Comparison of ENCODE assay signal across 8 cellular contexts in the genomic region with DNA sequence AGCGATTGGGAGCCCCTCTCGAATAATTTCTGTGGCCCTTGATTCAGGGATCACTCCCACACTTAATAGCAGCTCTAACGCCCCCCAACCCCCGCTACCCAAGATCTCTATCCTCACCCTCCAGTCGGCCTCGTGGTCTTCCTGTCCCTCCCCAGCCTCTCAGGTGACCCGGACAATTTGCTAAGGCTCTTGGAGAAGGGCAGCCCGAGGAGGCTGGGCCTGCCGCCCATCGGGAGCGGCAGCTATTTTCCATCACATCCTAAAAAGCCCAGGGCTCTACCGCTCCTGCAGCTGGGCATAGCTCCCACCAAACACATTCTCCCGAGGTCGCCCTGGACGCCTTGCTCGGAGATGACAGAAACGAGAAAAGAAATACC. TPM values are rescaled to one million over a fixed set of nuclear protein-coding genes. Genes with fewer than 3 reads are reported as not detected.
DNase-seq lines count a peak whose midpoint lies in the region; ATAC-seq and TF ChIP-seq lines count a peak whose summit lies in the region.

No MANE protein-coding gene starts in this region.

- H2AFZ ChIP-seq in SK-N-SH (ENCODE audit: low read depth) = no peak overlapping the region

- WGBS in SK-N-SH (ENCODE audit: low lambda C conversion rate) = 85% methylated on average over 17 of the region's 17 CpGs

- CTCF ChIA-PET in activated naive CD4-positive, alpha-beta T cell treated with anti-CD3 and anti-CD28 coated beads for 36 hours (lab: Charles Lee) = interaction anchor here (0.6 to 10.5 kb wide), 17 partner anchors 8 to 119 kb away, joined by 3 to 287 read pairs (median 5); a partner anchor contains a TSS
- CTCF ChIA-PET in SK-N-SH (lab: Yijun Ruan, JAX) = interaction anchor here (0.9 to 22.5 kb wide), 22 partner anchors 11 to 312 kb away, joined by 3 to 860 read pairs (median 6); a partner anchor contains a TSS

- intact Hi-C loops in activated naive CD4-positive, alpha-beta T cell treated with anti-CD3 and anti-CD28 coated beads for 36 hours (cut with micrococcal nuclease) = loop anchor here (1.0 to 2.0 kb wide), 4 partner anchors 12 to 224 kb away; a partner anchor contains a TSS
- intact Hi-C loops in upper lobe of right lung (cut with DNase I) = no loop called here

- TF ChIP-seq EP300 in SK-N-SH (IDR thresholded peaks at IDR 0.05; ENCODE audit: borderline replicate concordance in 1 of 2, low read depth in 1 of 2, low read length in 1 of 2) = no peak

- POLR2A ChIA-PET in SK-N-SH (lab: Yijun Ruan, JAX) = interaction anchor here (1.0 kb wide), 1 partner anchor 12 kb away, joined by 4 read pairs; a partner anchor contains a TSS

- peaks cover 16% of the 10 kb centered on the region for H3K27me3 Mint-ChIP-seq in activated naive CD4-positive, alpha-beta T cell treated with anti-CD3 and anti-CD28 coated beads for 36 hours (ENCODE audit: low read depth)
- peaks cover 42% of the 10 kb centered on the region for H3K27me3 Mint-ChIP-seq in central memory CD8-positive, alpha-beta T cell
- H3K27me3 Mint-ChIP-seq in memory B cell = peaks cover 6% of the 10 kb centered on the region

- peaks cover 4% of the 10 kb centered on the region for H3K36me3 Mint-ChIP-seq in activated naive CD4-positive, alpha-beta T cell treated with anti-CD3 and anti-CD28 coated beads for 36 hours (ENCODE audit: low read depth)
- peaks cover 4% of the 10 kb centered on the region for H3K36me3 Mint-ChIP-seq in central memory CD8-positive, alpha-beta T cell (ENCODE audit: insufficient read depth)
- no peaks in the 10 kb centered on the region for H3K36me3 Mint-ChIP-seq in memory B cell

- H3K27me3 ChIP-seq in upper lobe of right lung (no peaks in the 10 kb centered on the region), SK-N-SH (ENCODE audit: insufficient read depth) (no peaks in the 10 kb centered on the region)

- H3K4me3 Mint-ChIP-seq in activated naive CD4-positive, alpha-beta T cell treated with anti-CD3 and anti-CD28 coated beads for 36 hours = peak overlapping the region; percentile 53
- peak overlapping the region; percentile 63 for H3K4me3 Mint-ChIP-seq in central memory CD8-positive, alpha-beta T cell
- peak overlapping the region; percentile 88 for H3K4me3 Mint-ChIP-seq in memory B cell

- no peak overlapping the region for H3K27ac Mint-ChIP-seq in activated naive CD4-positive, alpha-beta T cell treated with anti-CD3 and anti-CD28 coated beads for 36 hours
- H3K27ac Mint-ChIP-seq in central memory CD8-positive, alpha-beta T cell (ENCODE audit: low read depth) = peak overlapping the region; percentile 16
- peak overlapping the region; percentile 41 for H3K27ac Mint-ChIP-seq in memory B cell

- H3K9ac ChIP-seq in SK-N-SH = no peak overlapping the region

- H3K9me3 ChIP-seq in upper lobe of right lung (no peaks in the 10 kb centered on the region), SK-N-SH (no peaks in the 10 kb centered on the region)

- TF ChIP-seq RAD21 in SK-N-SH (IDR thresholded peaks at IDR 0.05; ENCODE audit: low read length) = no peak

- no peak overlapping the region for H3K4me2 ChIP-seq in SK-N-SH

- H3K9me3 Mint-ChIP-seq in activated naive CD4-positive, alpha-beta T cell treated with anti-CD3 and anti-CD28 coated beads for 36 hours = no peaks in the 10 kb centered on the region
- H3K9me3 Mint-ChIP-seq in central memory CD8-positive, alpha-beta T cell = no peaks in the 10 kb centered on the region
- H3K9me3 Mint-ChIP-seq in memory B cell = no peaks in the 10 kb centered on the region

- H4K20me1 ChIP-seq in SK-N-SH (ENCODE audit: insufficient read depth) = no peaks in the 10 kb centered on the region

- peaks cover 17% of the 10 kb centered on the region for H3K4me1 Mint-ChIP-seq in activated naive CD4-positive, alpha-beta T cell treated with anti-CD3 and anti-CD28 coated beads for 36 hours (ENCODE audit: low read depth)
- H3K4me1 Mint-ChIP-seq in central memory CD8-positive, alpha-beta T cell = peaks cover 18% of the 10 kb centered on the region
- H3K4me1 Mint-ChIP-seq in memory B cell = peaks cover 12% of the 10 kb centered on the region

- ATAC-seq in central memory CD8-positive, alpha-beta T cell (replicated peaks; ENCODE audit: extremely low read depth, poor library complexity, severe bottlenecking) = no peak
- ATAC-seq in memory B cell (ENCODE audit: low read depth) = no peak
- no peak for ATAC-seq in upper lobe of right lung

- peak overlapping the region; percentile 74 for H3K27ac ChIP-seq in upper lobe of right lung
- H3K27ac ChIP-seq in SK-N-SH (ENCODE audit: low read depth in 2 of 2, low read length in 1 of 2) = no peak overlapping the region

- peaks cover 27% of the 10 kb centered on the region for H3K36me3 ChIP-seq in upper lobe of right lung
- peaks cover 7 to 22% of the 10 kb centered on the region in 2 experiments for H3K36me3 ChIP-seq in SK-N-SH (replicated peaks in 1 of 2; ENCODE audit: control insufficient read depth in 1 of 2, insufficient read depth in 2 of 2, low read length in 1 of 2)

- H3K4me1 ChIP-seq in upper lobe of right lung (peaks cover 32% of the 10 kb centered on the region), SK-N-SH (ENCODE audit: control insufficient read depth in 1 of 2, insufficient read depth in 2 of 2, low read depth in 1 of 2, low read length in 1 of 2) (peaks cover 1 to 2% of the 10 kb centered on the region in 2 experiments; a peak in 2 of 4 replicates)

- no peaks in the 10 kb centered on the region for H3K79me2 ChIP-seq in SK-N-SH (ENCODE audit: insufficient read depth)

- peaks cover 21% of the 10 kb centered on the region for H3F3A ChIP-seq in SK-N-SH (replicated peaks; ENCODE audit: insufficient read depth)

- no peak for DNase-seq in activated naive CD4-positive, alpha-beta T cell treated with anti-CD3 and anti-CD28 coated beads for 36 hours
- no peak for DNase-seq in activated naive CD4-positive, alpha-beta T cell (lab: John Stamatoyannopoulos, UW)
- DNase-seq in central memory CD8-positive, alpha-beta T cell (ENCODE audit: low spot score in 2 of 2) = no peak
- DNase-seq in memory B cell (ENCODE audit: low spot score in 2 of 2) = no peak
- no peak for DNase-seq in upper lobe of right lung
- DNase-seq in COR-L47 (lab: John Stamatoyannopoulos, UW) = no peak
- DNase-seq in dedifferentiated amniotic fluid mesenchymal stem cell (ENCODE audit: extremely low spot score) = no peak
- no peak for DNase-seq in SK-N-SH

- peak overlapping the region; percentile 48 for H3K4me3 ChIP-seq in upper lobe of right lung
- H3K4me3 ChIP-seq in SK-N-SH (ENCODE audit: low read depth in 2 of 2, low read length in 1 of 2) = no peak overlapping the region

- TF ChIP-seq CTCF in upper lobe of right lung (IDR thresholded peaks at IDR 0.05) (no peak), SK-N-SH (IDR thresholded peaks at IDR 0.05) (no peak)

- H3K9me2 ChIP-seq in SK-N-SH = no peaks in the 10 kb centered on the region

TF ChIP-seq in SK-N-SH, 30 proteins besides CTCF, POLR2A, EP300 and RAD21 (continues in another document):
- TF ChIP-seq, protein P1, sequence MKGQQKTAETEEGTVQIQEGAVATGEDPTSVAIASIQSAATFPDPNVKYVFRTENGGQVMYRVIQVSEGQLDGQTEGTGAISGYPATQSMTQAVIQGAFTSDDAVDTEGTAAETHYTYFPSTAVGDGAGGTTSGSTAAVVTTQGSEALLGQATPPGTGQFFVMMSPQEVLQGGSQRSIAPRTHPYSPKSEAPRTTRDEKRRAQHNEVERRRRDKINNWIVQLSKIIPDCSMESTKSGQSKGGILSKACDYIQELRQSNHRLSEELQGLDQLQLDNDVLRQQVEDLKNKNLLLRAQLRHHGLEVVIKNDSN (IDR thresholded peaks at IDR 0.05; ENCODE audit: borderline replicate concordance, low read depth) = no peak

RNA-seq across cellular contexts. Expression of a gene that starts 12.0 kb away (rescaled TPM):
- 10 to 100 TPM; 19.5 TPM for total RNA-seq in activated naive CD4-positive, alpha-beta T cell treated with anti-CD3 and anti-CD28 coated beads for 36 hours
- total RNA-seq in upper lobe of right lung = 90.0 TPM
- polyA plus RNA-seq in SK-N-SH (2012; rRNA removed) = 105 and 108 TPM in 2 replicates
- polyA plus RNA-seq in SK-N-SH (2012; cell fraction: cytosol; rRNA removed) = 46.1 and 93.3 TPM in 2 replicates
- 94.2 and 108 TPM in 2 replicates for polyA plus RNA-seq in SK-N-SH (2012; cell fraction: nucleus; rRNA removed)

RNA-seq across cellular contexts. Expression of a gene that starts 25.9 kb away (rescaled TPM):
- total RNA-seq in activated naive CD4-positive, alpha-beta T cell treated with anti-CD3 and anti-CD28 coated beads for 36 hours = 10 to 100 TPM; 35.7 to 36.6 TPM
- 280 TPM for total RNA-seq in upper lobe of right lung
- 317 and 373 TPM in 2 replicates for polyA plus RNA-seq in SK-N-SH (2012; rRNA removed)
- 237 and 288 TPM in 2 replicates for polyA plus RNA-seq in SK-N-SH (2012; cell fraction: cytosol; rRNA removed)
- 358 and 396 TPM in 2 replicates for polyA plus RNA-seq in SK-N-SH (2012; cell fraction: nucleus; rRNA removed)

RNA-seq across cellular contexts. Expression of a gene that starts 57.9 kb away (rescaled TPM):
- total RNA-seq in activated naive CD4-positive, alpha-beta T cell treated with anti-CD3 and anti-CD28 coated beads for 36 hours = 1 to 10 TPM in 1 of 2 experiments, under 1 TPM in 1; 0.62 to 1.2 TPM
- 34.1 TPM for total RNA-seq in upper lobe of right lung
- 13.3 and 16.1 TPM in 2 replicates for polyA plus RNA-seq in SK-N-SH (2012; rRNA removed)
- polyA plus RNA-seq in SK-N-SH (2012; cell fraction: cytosol; rRNA removed) = 11.1 and 14.3 TPM in 2 replicates
- 39.7 and 44.9 TPM in 2 replicates for polyA plus RNA-seq in SK-N-SH (2012; cell fraction: nucleus; rRNA removed)

RNA-seq across cellular contexts. Expression of a gene that starts 59.5 kb away (rescaled TPM):
- total RNA-seq in activated naive CD4-positive, alpha-beta T cell treated with anti-CD3 and anti-CD28 coated beads for 36 hours = not detected
- 0.49 TPM for total RNA-seq in upper lobe of right lung
- 0.11 TPM in 1 of 2 replicates, not detected in the other for polyA plus RNA-seq in SK-N-SH (2012; rRNA removed)
- polyA plus RNA-seq in SK-N-SH (2012; cell fraction: cytosol; rRNA removed) = 0.03 and 0.25 TPM in 2 replicates
- polyA plus RNA-seq in SK-N-SH (2012; cell fraction: nucleus; rRNA removed) = 0.15 and 0.17 TPM in 2 replicates

Comparison
In these comparisons a context has a peak if more than half of its experiments do, and no peak if none do; other contexts are left out.
1. RNA of a gene that starts 57.9 kb away (total RNA-seq): 34.1 TPM in upper lobe of right lung (single experiment); 0.62 to 1.2 TPM in activated naive CD4-positive, alpha-beta T cell treated with anti-CD3 and anti-CD28 coated beads for 36 hours; every median in the first group is over 10 times any median in the second.
2. Peak in every context shown above with its lines, with median percentiles within 50 percentile points of each other: H3K4me3 Mint-ChIP-seq.